In the genomic region with DNA sequence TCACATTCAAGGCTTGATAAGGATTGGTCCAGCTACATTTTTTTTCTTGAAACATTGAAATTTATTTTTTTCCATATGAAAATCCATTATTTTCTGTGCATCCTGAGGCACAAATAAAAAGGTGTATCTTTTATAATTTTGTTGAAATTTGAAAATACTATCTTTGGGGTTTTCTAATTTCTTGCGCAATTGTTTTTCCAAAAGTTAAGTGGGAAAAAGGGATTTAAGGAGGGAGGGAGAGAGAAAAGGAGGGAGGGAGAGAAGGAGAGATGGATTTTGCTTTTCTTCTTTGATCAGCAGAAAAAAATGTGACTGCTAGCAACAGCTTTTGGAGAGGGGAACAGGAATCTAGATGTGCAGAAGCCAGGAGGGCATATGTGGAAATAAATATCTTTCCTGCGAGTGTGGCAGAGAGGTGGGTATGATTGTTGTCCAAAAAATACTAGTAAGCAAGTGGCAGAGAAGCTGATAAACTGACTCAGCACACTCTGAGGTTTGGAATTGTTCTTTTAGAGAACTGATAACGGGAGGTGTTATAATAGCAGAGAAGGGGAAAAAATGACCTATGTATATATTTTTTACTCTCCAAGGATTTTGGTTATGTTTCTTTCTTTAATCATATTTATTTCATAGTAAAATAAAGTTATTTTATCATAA, we compare ENCODE assay signal across 19 cellular contexts.
DNase-seq lines count a peak whose midpoint lies in the region; FAIRE-seq and TF ChIP-seq lines count a peak whose summit lies in the region.
"Had no signal": no experiment of that assay in that cellular context is flagged by ENCODE, and none has a peak within 500 bp of the region (broad histone marks: within the 10 kb centered on the region; RNA-seq: fewer than 3 reads in every experiment).

No MANE protein-coding gene starts in this region.

- no peak overlapping the region for H3K27ac ChIP-seq in H1 (ENCODE audit: low read depth, low read length)

- intact Hi-C loops in Caco-2 (cut with micrococcal nuclease; ENCODE audit: unreplicated experiment): no loop called here

- H4K20me1 ChIP-seq in H1 (replicated peaks in 1 of 2; ENCODE audit: control insufficient read depth in 1 of 2, insufficient read depth in 2 of 2, low read length in 2 of 2): no peaks in the 10 kb centered on the region

- WGBS in H1 (ENCODE audit: extremely low coverage in 1 of 2, insufficient coverage in 1 of 2, insufficient read length in 1 of 2, insufficient replicate concordance in 2 of 2, low coverage in 1 of 2, low lambda C conversion rate in 2 of 2, missing lambda C conversion rate in 1 of 2), 2 experiments: 87% methylated on average over 3 of the region's 3 CpGs; no CpG with 5 or more reads in 1 of the 2 experiments

- H3K4me3 ChIP-seq in Caco-2 (ENCODE audit: low read depth, low read length) (no peak overlapping the region), H1 (ENCODE audit: extremely low read depth in 1 of 4, insufficient read depth in 2 of 4, low read depth in 3 of 4, low read length in 4 of 4) (no peak overlapping the region)
- H3K4me3 ChIP-seq: mucosa of descending colon had no signal

- H3K4ac ChIP-seq in H1 (replicated peaks; ENCODE audit: insufficient read length, low read depth, low read length): no peak overlapping the region

- no peak overlapping the region for H3K4me3 Mint-ChIP-seq in Caco-2 (ENCODE audit: unreplicated experiment)
- no peak overlapping the region for H3K4me3 Mint-ChIP-seq in neural crest cell
- H3K4me3 Mint-ChIP-seq: activated B cell treated with CpG ODN at 0.5 μM for 24 hours; activated CD8-positive, alpha-beta T cell treated with anti-CD3 and anti-CD28 coated beads for 36 hours; activated T-cell treated with anti-CD3 and anti-CD28 coated beads, Interleukin-2, amount 50 U/mL, for 24 hours; stimulated activated naive B cell treated with anti-CD40 and anti-IgM and Interleukin-4, amounts not matched to agents 10 μg/mL and 1 μg/mL and 100 μg/mL, for 72 hours; T-helper 1 cell treated with Interleukin-12 subunit alpha and Interleukin-12 subunit beta and Interleukin-4 antibody, amounts not matched to agents 30 μg/mL and 1 μg/mL, for 36 hours had no signal

- no peak overlapping the region for H2AK5ac ChIP-seq in H1 (ENCODE audit: low read depth, low read length)

- H3K4me2 ChIP-seq in H1 (ENCODE audit: insufficient read depth in 1 of 2, low read depth in 2 of 2, low read length in 2 of 2): no peak overlapping the region

- H3K56ac ChIP-seq in H1 (replicated peaks; ENCODE audit: insufficient read length, low read depth, low read length): no peak overlapping the region

- no peak overlapping the region for H3K18ac ChIP-seq in H1 (ENCODE audit: extremely low read depth, low read length)

- CTCF ChIA-PET in Caco-2 (lab: Charles Lee) (no interaction called here), H1 (lab: Charles Lee; ENCODE audit: partially characterized antibody) (no interaction called here)

- H3K36me3 ChIP-seq in Caco-2 (ENCODE audit: control insufficient read depth, insufficient read depth, low read length) (no peaks in the 10 kb centered on the region), H1 (ENCODE audit: control insufficient read depth in 2 of 4, insufficient read depth in 4 of 4, low read length in 3 of 4) (no peaks in the 10 kb centered on the region)

- no peak overlapping the region for H3K9ac ChIP-seq in H1 (replicated peaks in 1 of 4; ENCODE audit: extremely low read depth in 1 of 4, low read depth in 3 of 4, low read length in 3 of 4)

- no peak overlapping the region for H4K5ac ChIP-seq in H1 (ENCODE audit: insufficient read length, low read depth, low read length)

- H3K27me3 ChIP-seq in Caco-2 (replicated peaks; ENCODE audit: control insufficient read depth, insufficient read depth, low read length) (no peaks in the 10 kb centered on the region), H1 (replicated peaks in 1 of 4; ENCODE audit: control insufficient read depth in 3 of 4, extremely low read depth in 1 of 4, insufficient read depth in 3 of 4, low read length in 3 of 4) (no peaks in the 10 kb centered on the region)

- H3K9me3 ChIP-seq in Caco-2: no peaks in the 10 kb centered on the region
- H3K9me3 ChIP-seq in H1 (ENCODE audit: insufficient read depth in 2 of 2, low read depth in 1 of 2, low read length in 1 of 2): peaks cover 6 to 8% of the 10 kb centered on the region in 2 experiments; a peak in 2 of 4 replicates
- H3K9me3 ChIP-seq: mucosa of descending colon had no signal

- no peaks in the 10 kb centered on the region for H3K79me2 ChIP-seq in H1 (ENCODE audit: control insufficient read depth in 1 of 2, insufficient read depth in 2 of 2, low read length in 2 of 2)

- peaks cover 26% of the 10 kb centered on the region for H3K4me1 ChIP-seq in Caco-2
- no peaks in the 10 kb centered on the region; a peak in 1 of 7 replicates for H3K4me1 ChIP-seq in H1 (replicated peaks in 1 of 4; ENCODE audit: control insufficient read depth in 3 of 4, insufficient read depth in 4 of 4, low read length in 3 of 4)

- TF ChIP-seq POLR2A in H1 (IDR thresholded peaks at IDR 0.05; ENCODE audit: control extremely low read depth in 1 of 2, low read depth in 2 of 2, low read length in 2 of 2): no peak

- no peak for DNase-seq in Caco-2
- DNase-seq in LHCN-M2 (ENCODE audit: low read depth): peak; percentile 10
- no peak for DNase-seq in H1 (ENCODE audit: low read depth in 1 of 2, low spot score in 2 of 2)
- DNase-seq in neural crest cell (ENCODE audit: low read depth, low spot score): no peak
- no peak for DNase-seq in stimulated activated CD4-positive, alpha-beta T cell treated with anti-CD3 and anti-CD28 coated beads, Interleukin-4, amount 100 ng/mL, for 24 hours
- DNase-seq in DMS53 (lab: John Stamatoyannopoulos, UW): no peak
- no peak for DNase-seq in mesenteric fat pad (ENCODE audit: low spot score)
- DNase-seq: activated B cell treated with CpG ODN at 0.5 μM for 24 hours; activated CD8-positive, alpha-beta T cell treated with anti-CD3 and anti-CD28 coated beads for 36 hours; activated naive CD4-positive, alpha-beta T cell treated with Interleukin-2 at 50 U/mL for 16 hours; activated T-cell treated with anti-CD3 and anti-CD28 coated beads, Interleukin-2, amount 50 U/mL, for 24 hours; AML-193; mucosa of descending colon; NCI-H2107; NCI-H526; SHP77; stimulated activated naive B cell treated with anti-CD40 and anti-IgM and Interleukin-4, amounts not matched to agents 10 μg/mL and 1 μg/mL and 100 μg/mL, for 72 hours had no signal

- H2AFZ ChIP-seq in H1 (ENCODE audit: low read length): peak overlapping the region; percentile 96

- H4K8ac ChIP-seq in H1 (ENCODE audit: extremely low read depth, insufficient read depth, low read length): no peak overlapping the region

- TF ChIP-seq CTCF in Caco-2 (IDR thresholded peaks at IDR 0.05; ENCODE audit: insufficient read depth in 1 of 2, low read depth in 1 of 2, low read length in 1 of 2, severe bottlenecking in 1 of 2, unreplicated experiment in 1 of 2) (no peak), H1 (IDR thresholded peaks at IDR 0.05; ENCODE audit: control extremely low read depth in 1 of 3, insufficient read depth in 1 of 3, low read depth in 1 of 3, low read length in 3 of 3) (no peak), neural crest cell (conservative IDR thresholded peaks at IDR 0.05) (no peak)

- H2BK12ac ChIP-seq in H1 (ENCODE audit: low read depth, low read length): no peak overlapping the region

- H3K4me1 Mint-ChIP-seq in Caco-2 (ENCODE audit: low read depth, unreplicated experiment) (peaks cover 23% of the 10 kb centered on the region), neural crest cell (peaks cover 42% of the 10 kb centered on the region)
- H3K4me1 Mint-ChIP-seq: activated B cell treated with CpG ODN at 0.5 μM for 24 hours; stimulated activated naive B cell treated with anti-CD40 and anti-IgM and Interleukin-4, amounts not matched to agents 10 μg/mL and 1 μg/mL and 100 μg/mL, for 72 hours had no signal

- POLR2A ChIA-PET in Caco-2 (lab: Charles Lee) (no interaction called here), H1 (lab: Charles Lee; ENCODE audit: partially characterized antibody) (no interaction called here)

- H3K9me3 Mint-ChIP-seq in Caco-2 (ENCODE audit: unreplicated experiment): no peaks in the 10 kb centered on the region
- peaks cover 11% of the 10 kb centered on the region for H3K9me3 Mint-ChIP-seq in neural crest cell
- H3K9me3 Mint-ChIP-seq: activated CD8-positive, alpha-beta T cell treated with anti-CD3 and anti-CD28 coated beads for 36 hours; T-helper 1 cell treated with Interleukin-12 subunit alpha and Interleukin-12 subunit beta and Interleukin-4 antibody, amounts not matched to agents 30 μg/mL and 1 μg/mL, for 36 hours had no signal

- no peak overlapping the region for H4K91ac ChIP-seq in H1 (replicated peaks; ENCODE audit: insufficient read length, low read length)

- no peak overlapping the region for H3K23ac ChIP-seq in H1 (ENCODE audit: insufficient read length)

- H2BK5ac ChIP-seq in H1 (ENCODE audit: low read depth, low read length): peak overlapping the region; percentile 25; the same call in 1 of the 2 replicates

- H2BK20ac ChIP-seq in H1 (ENCODE audit: low read length): peak overlapping the region; percentile 25; the same call in 1 of the 2 replicates

- H3K36me3 Mint-ChIP-seq in Caco-2 (ENCODE audit: insufficient read depth, unreplicated experiment) (peaks cover 4% of the 10 kb centered on the region), neural crest cell (ENCODE audit: low read depth) (peaks cover 17% of the 10 kb centered on the region)
- H3K36me3 Mint-ChIP-seq: stimulated activated naive B cell treated with anti-CD40 and anti-IgM and Interleukin-4, amounts not matched to agents 10 μg/mL and 1 μg/mL and 100 μg/mL, for 72 hours had no signal

- no peaks in the 10 kb centered on the region for H3K27me3 Mint-ChIP-seq in Caco-2 (ENCODE audit: insufficient read depth, unreplicated experiment)
- H3K27me3 Mint-ChIP-seq in neural crest cell (ENCODE audit: low read depth): no peaks in the 10 kb centered on the region
- H3K27me3 Mint-ChIP-seq: activated B cell treated with CpG ODN at 0.5 μM for 24 hours; activated T-cell treated with anti-CD3 and anti-CD28 coated beads, Interleukin-2, amount 50 U/mL, for 24 hours had no signal

- H3K27ac Mint-ChIP-seq in Caco-2 (ENCODE audit: unreplicated experiment) (peak overlapping the region; percentile 90), neural crest cell (ENCODE audit: unreplicated experiment) (peak overlapping the region; percentile 68)
- H3K27ac Mint-ChIP-seq: activated B cell treated with CpG ODN at 0.5 μM for 24 hours; activated CD8-positive, alpha-beta T cell treated with anti-CD3 and anti-CD28 coated beads for 36 hours; activated T-cell treated with anti-CD3 and anti-CD28 coated beads, Interleukin-2, amount 50 U/mL, for 24 hours; stimulated activated naive B cell treated with anti-CD40 and anti-IgM and Interleukin-4, amounts not matched to agents 10 μg/mL and 1 μg/mL and 100 μg/mL, for 72 hours; T-helper 1 cell treated with Interleukin-12 subunit alpha and Interleukin-12 subunit beta and Interleukin-4 antibody, amounts not matched to agents 30 μg/mL and 1 μg/mL, for 36 hours had no signal

- no peaks in the 10 kb centered on the region for H3K79me1 ChIP-seq in H1 (ENCODE audit: low read depth, low read length)

- H2BK120ac ChIP-seq in H1 (replicated peaks; ENCODE audit: low read depth, low read length): no peak overlapping the region

- H3K23me2 ChIP-seq in H1 (ENCODE audit: low read depth, low read length): no peaks in the 10 kb centered on the region

- no peak overlapping the region for H3K14ac ChIP-seq in H1 (ENCODE audit: insufficient read length)

- TF ChIP-seq EP300 in H1 (IDR thresholded peaks at IDR 0.05; ENCODE audit: borderline replicate concordance in 1 of 2, low read depth in 2 of 2, low read length in 2 of 2): no peak

- TF ChIP-seq RAD21 in H1 (IDR thresholded peaks at IDR 0.05 in 1 of 2, conservative IDR thresholded peaks at IDR 0.05 in 1 of 2; ENCODE audit: low read depth in 2 of 2, low read length in 2 of 2): no peak

- FAIRE-seq in H1 (lab: Jason Lieb, UNC): no peak
- FAIRE-seq: endometrium had no signal

- H2BK15ac ChIP-seq in H1 (ENCODE audit: low read length): no peak overlapping the region

- BruUV-seq in Caco-2 (replicated peaks; lab: Mats Ljungman, UMichigan): no TSS peak
